9 cellular contexts compared by ENCODE assay signal in genomic region chr1:198681247-198681646, GRCh38. TPM values are rescaled to one million over a fixed set of nuclear protein-coding genes. Genes with fewer than 3 reads are reported as not detected.
DNase-seq lines count a peak whose midpoint lies in the region; ATAC-seq and TF ChIP-seq lines count a peak whose summit lies in the region.
"Had no signal": no experiment of that assay in that cellular context is flagged by ENCODE, and none has a peak within 500 bp of the region (broad histone marks: within the 10 kb centered on the region; RNA-seq: fewer than 3 reads in every experiment).

No MANE protein-coding gene starts in this region.

- in situ Hi-C loops in mammary epithelial cell (cut with MboI; ENCODE audit: low sequenced_read_pairs in 2 of 2): loop anchor here (25.0 kb wide), 4 partner anchors 219 to 1144 kb away; partner anchors contain the start of genes C1orf53 (in 1 of the 2) and LHX9 (in 1 of the 2)

- H3K4me3 Mint-ChIP-seq in activated CD4-positive, alpha-beta T cell treated with anti-CD3 and anti-CD28 coated beads, Interleukin-2, amount 10 ng/mL, durations not matched to agents 24 days and 14 days: peak overlapping the region; percentile 70

- TF ChIP-seq CTCF in PC-3 (conservative IDR thresholded peaks at IDR 0.05; ENCODE audit: low read depth, low read length): no peak
- no peak for TF ChIP-seq CTCF in mammary epithelial cell (conservative IDR thresholded peaks at IDR 0.05 in 1 of 2, IDR thresholded peaks at IDR 0.05 in 1 of 2; ENCODE audit: extremely low read depth in 1 of 2, insufficient read depth in 1 of 2, low read depth in 1 of 2, low read length in 2 of 2)

- POLR2A ChIA-PET in PC-3 (lab: Charles Lee; ENCODE audit: unreplicated experiment): interaction anchor here (0.7 to 0.8 kb wide), 2 partner anchors 26 to 1698 kb away, joined by 4 to 5 read pairs; no protein-coding TSS in a partner anchor

- no peaks in the 10 kb centered on the region for H3K9me2 ChIP-seq in PC-3 (replicated peaks; ENCODE audit: low read length)

- dilution Hi-C loops in mammary epithelial cell (cut with HindIII; ENCODE audit: low sequenced_read_pairs): no loop called here

- no peak overlapping the region for H2AFZ ChIP-seq in PC-3 (ENCODE audit: low read length)
- no peak overlapping the region for H2AFZ ChIP-seq in mammary epithelial cell (ENCODE audit: low read depth, low read length)

- H3K9ac ChIP-seq in PC-3 (ENCODE audit: low read length): peak overlapping the region; percentile 62
- H3K9ac ChIP-seq in mammary epithelial cell (ENCODE audit: insufficient read depth, low read length): no peak overlapping the region

- BruUV-seq in PC-3 (replicated peaks; lab: Mats Ljungman, UMichigan) (no TSS peak), mammary epithelial cell (replicated peaks; lab: Mats Ljungman, UMichigan) (no TSS peak)

- H3K79me2 ChIP-seq in PC-3 (ENCODE audit: low read length): no peaks in the 10 kb centered on the region
- H3K79me2 ChIP-seq in mammary epithelial cell (ENCODE audit: insufficient read depth, low read length): no peaks in the 10 kb centered on the region

- peaks cover 70% of the 10 kb centered on the region for H3K4me1 Mint-ChIP-seq in activated CD4-positive, alpha-beta T cell treated with anti-CD3 and anti-CD28 coated beads, Interleukin-2, amount 10 ng/mL, durations not matched to agents 24 days and 14 days

- peak; percentile 73 for DNase-seq in activated CD4-positive, alpha-beta T cell treated with anti-CD3 and anti-CD28 coated beads, Interleukin-2, amount 10 ng/mL, durations not matched to agents 24 days and 14 days
- no peak for DNase-seq in activated CD4-positive, alpha-beta T cell treated with anti-CD3 and anti-CD28 coated beads, Interleukin-2, amount 50 U/mL, for 1 hour
- DNase-seq in PC-3 (peak; percentile 25), mammary epithelial cell (no peak), middle frontal gyrus (ENCODE audit: extremely low spot score, low spot score) (no peak)
- DNase-seq in stimulated activated CD4-positive, alpha-beta T cell treated with anti-CD3 and anti-CD28 coated beads, Interleukin-4, amount 100 ng/mL, for 4 hours: no peak

- peaks cover 41% of the 10 kb centered on the region for H3K36me3 Mint-ChIP-seq in activated CD4-positive, alpha-beta T cell treated with anti-CD3 and anti-CD28 coated beads, Interleukin-2, amount 10 ng/mL, durations not matched to agents 24 days and 14 days (ENCODE audit: low read depth)

- no peaks in the 10 kb centered on the region for H3K9me3 ChIP-seq in PC-3 (ENCODE audit: low read length)
- H3K9me3 ChIP-seq in mammary epithelial cell (replicated peaks; ENCODE audit: insufficient read depth, low read length): no peaks in the 10 kb centered on the region

- H3K4me1 ChIP-seq in PC-3 (ENCODE audit: insufficient read depth, low read length): peaks cover 57% of the 10 kb centered on the region
- peaks cover 12% of the 10 kb centered on the region for H3K4me1 ChIP-seq in mammary epithelial cell (ENCODE audit: insufficient read depth, low read length)

- H3F3A ChIP-seq in PC-3 (ENCODE audit: low read length, unreplicated experiment): peaks cover 10% of the 10 kb centered on the region

- no peaks in the 10 kb centered on the region for H3K36me3 ChIP-seq in PC-3 (ENCODE audit: low read depth, low read length)
- no peaks in the 10 kb centered on the region for H3K36me3 ChIP-seq in mammary epithelial cell (ENCODE audit: insufficient read depth, low read length)

- H3K27me3 ChIP-seq in PC-3 (ENCODE audit: low read length) (no peaks in the 10 kb centered on the region), mammary epithelial cell (ENCODE audit: insufficient read depth, low read length) (no peaks in the 10 kb centered on the region)

- H3K9me3 Mint-ChIP-seq in activated CD4-positive, alpha-beta T cell treated with anti-CD3 and anti-CD28 coated beads, Interleukin-2, amount 10 ng/mL, durations not matched to agents 24 days and 14 days: no peaks in the 10 kb centered on the region

- H4K20me1 ChIP-seq in PC-3 (ENCODE audit: low read length) (no peaks in the 10 kb centered on the region), mammary epithelial cell (ENCODE audit: insufficient read depth, low read length) (no peaks in the 10 kb centered on the region)

- intact Hi-C loops in activated CD4-positive, alpha-beta T cell treated with anti-CD3 and anti-CD28 coated beads, Interleukin-2, amount 10 ng/mL, durations not matched to agents 24 days and 14 days (cut with micrococcal nuclease): loop anchor here (1.0 to 10.0 kb wide), 6 partner anchors 12 to 524 kb away; partner anchors contain the start of gene NEK7
- intact Hi-C loops in PC-3 (cut with micrococcal nuclease) (loop anchor here (1.0 to 10.0 kb wide), 6 partner anchors 12 to 1066 kb away; partner anchors contain the start of gene LHX9), mammary epithelial cell (cut with micrococcal nuclease) (loop anchor here (5.0 to 10.0 kb wide), 2 partner anchors 766 to 1159 kb away; partner anchors contain the start of gene LHX9)

- peak overlapping the region; percentile 97 for H3K27ac ChIP-seq in PC-3 (ENCODE audit: low read length)
- H3K27ac ChIP-seq in mammary epithelial cell (ENCODE audit: insufficient read depth, low read depth, low read length): peak overlapping the region; percentile 80
- H3K27ac ChIP-seq in skin epidermis: peak overlapping the region in 18 of 21 experiments; percentile 4 to 92 (median 66)

- ATAC-seq in PC-3: peak; percentile 45
- no peak for ATAC-seq in GM18907 (IDR thresholded peaks at IDR 0.05; ENCODE audit: unreplicated experiment)

- peak overlapping the region; percentile 76 for H3K4me2 ChIP-seq in PC-3 (ENCODE audit: low read length)
- H3K4me2 ChIP-seq in mammary epithelial cell (ENCODE audit: insufficient read depth, low read depth, low read length): no peak overlapping the region

- peak overlapping the region; percentile 91 for H3K27ac Mint-ChIP-seq in activated CD4-positive, alpha-beta T cell treated with anti-CD3 and anti-CD28 coated beads, Interleukin-2, amount 10 ng/mL, durations not matched to agents 24 days and 14 days

- CTCF ChIA-PET in PC-3 (lab: Charles Lee): no interaction called here
- CTCF ChIA-PET in mammary epithelial cell (lab: Charles Lee; ENCODE audit: low non-redundant PET): no interaction called here

- H3K4me3 ChIP-seq in PC-3 (ENCODE audit: low read length) (no peak overlapping the region), mammary epithelial cell (replicated peaks in 1 of 3; ENCODE audit: insufficient read depth in 1 of 3, low read depth in 2 of 3, low read length in 3 of 3) (no peak overlapping the region), skin epidermis (no peak overlapping the region)

- WGBS in mammary epithelial cell (ENCODE audit: low coverage, missing lambda C conversion rate): 67% methylated on average over 1 of the region's 1 CpG

- no peaks in the 10 kb centered on the region for H3K27me3 Mint-ChIP-seq in activated CD4-positive, alpha-beta T cell treated with anti-CD3 and anti-CD28 coated beads, Interleukin-2, amount 10 ng/mL, durations not matched to agents 24 days and 14 days

RNA-seq across cellular contexts. Expression of gene PTPRC, which starts 42.4 kb away (rescaled TPM):
- 436 and 438 TPM in 2 replicates for total RNA-seq in activated CD4-positive, alpha-beta T cell treated with anti-CD3 and anti-CD28 coated beads, Interleukin-2, amount 10 ng/mL, durations not matched to agents 24 days and 14 days
- total RNA-seq in PC-3 (2014; rRNA removed) (0.11 TPM in 1 of 2 replicates, not detected in the other), mammary epithelial cell (under 1 TPM in 1 of 2 donors, not detected in 1; under 0.01 TPM)
- not detected for polyA plus RNA-seq in mammary epithelial cell
- polyA minus RNA-seq in mammary epithelial cell: not detected
- total RNA-seq: epithelial cell of proximal tubule had no signal

Comparison
In these comparisons a context has a peak if more than half of its experiments do, and no peak if none do; other contexts are left out.
1. DNase-seq: peak in activated CD4-positive, alpha-beta T cell treated with anti-CD3 and anti-CD28 coated beads, Interleukin-2, amount 10 ng/mL, durations not matched to agents 24 days and 14 days (single experiment) and PC-3 (single experiment); none in activated CD4-positive, alpha-beta T cell treated with anti-CD3 and anti-CD28 coated beads, Interleukin-2, amount 50 U/mL, for 1 hour (single experiment), mammary epithelial cell (single experiment), middle frontal gyrus (single experiment) and stimulated activated CD4-positive, alpha-beta T cell treated with anti-CD3 and anti-CD28 coated beads, Interleukin-4, amount 100 ng/mL, for 4 hours (0 of 2).
2. RNA of gene PTPRC, which starts 42.4 kb away (total RNA-seq): 436 to 438 TPM in activated CD4-positive, alpha-beta T cell treated with anti-CD3 and anti-CD28 coated beads, Interleukin-2, amount 10 ng/mL, durations not matched to agents 24 days and 14 days; 0.11 TPM in PC-3 and under 0.01 TPM in mammary epithelial cell; every median in the first group is over 100 times any median in the second.
3. Peak in every context shown above with its lines, with median percentiles within 50 percentile points of each other: H3K27ac ChIP-seq.